35 cellular contexts compared by ENCODE assay signal in genomic region chr7:130627775-130628174, GRCh38. TPM values are rescaled to one million over a fixed set of nuclear protein-coding genes. Genes with fewer than 3 reads are reported as not detected.
"Had no signal": no experiment of that assay in that cellular context is flagged by ENCODE, and none has a peak within 500 bp of the region (broad histone marks: within the 10 kb centered on the region; RNA-seq: fewer than 3 reads in every experiment).

No MANE protein-coding gene starts in this region.

- H3K4me3 ChIP-seq: coronary artery, dorsolateral prefrontal cortex, esophagus squamous epithelium, gastroesophageal sphincter had no signal

- H3K4me3 Mint-ChIP-seq: activated CD4-positive, alpha-beta T cell treated with anti-CD3 and anti-CD28 coated beads for 36 hours; activated CD4-positive, alpha-beta T cell treated with anti-CD3 and anti-CD28 coated beads, Interleukin-2, amount 10 ng/mL, durations not matched to agents 24 days and 14 days; activated naive CD8-positive, alpha-beta T cell; activated T-helper 1 cell treated with anti-CD3 and anti-CD28 coated beads, Interleukin-12 subunit alpha, Interleukin-12 subunit beta, Interleukin-2, Interleukin-4 antibody, amounts not matched to agents 30 ng/mL and 10 ng/mL and 1 ng/mL, durations not matched to agents 14 hours and 24 hours and 36 hours; central memory CD8-positive, alpha-beta T cell; dendritic cell treated with granulocyte-macrophage colony-stimulating factor and Interleukin-4, amounts not matched to agents 40 ng/mL and 50 ng/mL, for 4 days had no signal

- H3K27ac ChIP-seq: brain microvascular endothelial cell, coronary artery, dorsolateral prefrontal cortex, epithelial cell of prostate, esophagus squamous epithelium, gastroesophageal sphincter had no signal

- H3K27me3 Mint-ChIP-seq: activated CD4-positive, alpha-beta T cell treated with anti-CD3 and anti-CD28 coated beads for 36 hours; activated CD4-positive, alpha-beta T cell treated with anti-CD3 and anti-CD28 coated beads, Interleukin-2, amount 10 ng/mL, durations not matched to agents 24 days and 14 days; activated naive CD8-positive, alpha-beta T cell; central memory CD8-positive, alpha-beta T cell; dendritic cell treated with granulocyte-macrophage colony-stimulating factor and Interleukin-4, amounts not matched to agents 40 ng/mL and 50 ng/mL, for 4 days had no signal

- ATAC-seq: activated CD4-positive, alpha-beta T cell treated with anti-CD3 and anti-CD28 coated beads for 36 hours; gastroesophageal sphincter had no signal

- H3K36me3 ChIP-seq: brain microvascular endothelial cell, esophagus squamous epithelium had no signal

- H3K4me1 Mint-ChIP-seq: central memory CD8-positive, alpha-beta T cell had no signal

- H3K27ac Mint-ChIP-seq: activated CD4-positive, alpha-beta T cell treated with anti-CD3 and anti-CD28 coated beads for 36 hours; activated CD4-positive, alpha-beta T cell treated with anti-CD3 and anti-CD28 coated beads, Interleukin-2, amount 10 ng/mL, durations not matched to agents 24 days and 14 days; activated naive CD8-positive, alpha-beta T cell; activated T-helper 1 cell treated with anti-CD3 and anti-CD28 coated beads, Interleukin-12 subunit alpha, Interleukin-12 subunit beta, Interleukin-2, Interleukin-4 antibody, amounts not matched to agents 30 ng/mL and 10 ng/mL and 1 ng/mL, durations not matched to agents 14 hours and 24 hours and 36 hours; dendritic cell treated with granulocyte-macrophage colony-stimulating factor and Interleukin-4, amounts not matched to agents 40 ng/mL and 50 ng/mL, for 4 days had no signal

- DNase-seq: activated CD4-positive, alpha-beta T cell treated with anti-CD3 and anti-CD28 coated beads for 36 hours; activated CD4-positive, alpha-beta T cell treated with anti-CD3 and anti-CD28 coated beads, Interleukin-2, amount 10 ng/mL, durations not matched to agents 24 days and 14 days; activated CD4-positive, CD25-positive, alpha-beta regulatory T cell; activated CD4-positive, CD25-positive, alpha-beta regulatory T cell treated with anti-CD3 and anti-CD28 coated beads, Interleukin-2, amount 50 U/mL, for 72 hours; activated CD8-positive, alpha-beta memory T cell treated with anti-CD3 and anti-CD28 coated beads, Interleukin-2, amount 50 U/mL, for 4 hours; activated effector memory CD4-positive, alpha-beta T cell treated with Interleukin-2 at 50 U/mL for 16 hours; activated gamma-delta T cell treated with Interleukin-2 at 50 U/mL for 16 hours; activated naive CD4-positive, alpha-beta T cell treated with anti-CD3 and anti-CD28 coated beads, Interleukin-2, amount 50 U/mL, for 16 hours; activated naive CD4-positive, alpha-beta T cell treated with Interleukin-2 at 50 U/mL for 16 hours; activated T-cell treated with anti-CD3 and anti-CD28 coated beads, Interleukin-2, amount 50 U/mL, for 1 hour; activated T-cell treated with anti-CD3 and anti-CD28 coated beads, Interleukin-2, amount 50 U/mL, for 48 hours; amniotic stem cell; anterior cingulate cortex; brain microvascular endothelial cell; dorsolateral prefrontal cortex; effector memory CD4-positive, alpha-beta T cell; esophagus squamous epithelium; foreskin melanocyte; T-helper 2 cell had no signal

- H3K27me3 ChIP-seq: brain microvascular endothelial cell, dorsolateral prefrontal cortex, esophagus squamous epithelium, gastroesophageal sphincter had no signal

- H3K4me1 ChIP-seq: esophagus squamous epithelium, gastroesophageal sphincter had no signal

RNA-seq across cellular contexts. Expression of gene TSGA13, which starts 58.6 kb away (rescaled TPM):
- total RNA-seq: activated CD4-positive, alpha-beta T cell treated with anti-CD3 and anti-CD28 coated beads for 36 hours; activated CD4-positive, alpha-beta T cell treated with anti-CD3 and anti-CD28 coated beads, Interleukin-2, amount 10 ng/mL, durations not matched to agents 24 days and 14 days; activated T-helper 1 cell treated with anti-CD3 and anti-CD28 coated beads, Interleukin-12 subunit alpha, Interleukin-12 subunit beta, Interleukin-2, Interleukin-4 antibody, amounts not matched to agents 30 ng/mL and 10 ng/mL and 1 ng/mL, durations not matched to agents 14 hours and 24 hours and 36 hours; astrocyte; bronchial epithelial cell; cardiac septum; cerebellum; endothelial cell of umbilical vein; esophagus squamous epithelium; fibroblast of lung; fibroblast of villous mesenchyme; gastroesophageal sphincter; glomerular endothelial cell; T-helper 1 cell treated with Interleukin-12 subunit alpha and Interleukin-12 subunit beta and Interleukin-4 antibody, amounts not matched to agents 30 ng/mL and 1 ng/mL, for 36 hours had no signal
